In genomic region chr19:11446652-11447301, GRCh38 we compare ENCODE assay signal across 1 cellular context.
TF ChIP-seq lines count a peak whose summit lies in the region.

No MANE protein-coding gene starts in this region.

TF ChIP-seq in K562, 482 proteins besides CTCF, POLR2A, EP300 and RAD21 (continued from another document and continues in another):
- TF ChIP-seq ZBTB40 (IDR thresholded peaks at IDR 0.05): no peak
- no peak for TF ChIP-seq ZBTB40 (CRISPR knock-in tag; IDR thresholded peaks at IDR 0.05)
- no peak for TF ChIP-seq NFE2L1 (tag; IDR thresholded peaks at IDR 0.05; ENCODE audit: borderline replicate concordance, low read depth)
- no peak for TF ChIP-seq TRIM24 (IDR thresholded peaks at IDR 0.05)
- no peak for TF ChIP-seq ZNF197 (CRISPR knock-in tag; IDR thresholded peaks at IDR 0.05; ENCODE audit: low read depth)
- TF ChIP-seq SMC3 (conservative IDR thresholded peaks at IDR 0.05; ENCODE audit: insufficient read depth, low read depth, low read length): peak; percentile 88
- TF ChIP-seq, protein P1, sequence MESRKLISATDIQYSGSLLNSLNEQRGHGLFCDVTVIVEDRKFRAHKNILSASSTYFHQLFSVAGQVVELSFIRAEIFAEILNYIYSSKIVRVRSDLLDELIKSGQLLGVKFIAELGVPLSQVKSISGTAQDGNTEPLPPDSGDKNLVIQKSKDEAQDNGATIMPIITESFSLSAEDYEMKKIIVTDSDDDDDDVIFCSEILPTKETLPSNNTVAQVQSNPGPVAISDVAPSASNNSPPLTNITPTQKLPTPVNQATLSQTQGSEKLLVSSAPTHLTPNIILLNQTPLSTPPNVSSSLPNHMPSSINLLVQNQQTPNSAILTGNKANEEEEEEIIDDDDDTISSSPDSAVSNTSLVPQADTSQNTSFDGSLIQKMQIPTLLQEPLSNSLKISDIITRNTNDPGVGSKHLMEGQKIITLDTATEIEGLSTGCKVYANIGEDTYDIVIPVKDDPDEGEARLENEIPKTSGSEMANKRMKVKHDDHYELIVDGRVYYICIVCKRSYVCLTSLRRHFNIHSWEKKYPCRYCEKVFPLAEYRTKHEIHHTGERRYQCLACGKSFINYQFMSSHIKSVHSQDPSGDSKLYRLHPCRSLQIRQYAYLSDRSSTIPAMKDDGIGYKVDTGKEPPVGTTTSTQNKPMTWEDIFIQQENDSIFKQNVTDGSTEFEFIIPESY (CRISPR knock-in tag; IDR thresholded peaks at IDR 0.05): peak; percentile 72
- no peak for TF ChIP-seq SMARCC2 (IDR thresholded peaks at IDR 0.05; ENCODE audit: low read depth)
- no peak for TF ChIP-seq MTA3 (IDR thresholded peaks at IDR 0.05; ENCODE audit: borderline replicate concordance)
- TF ChIP-seq HOXB6 (CRISPR knock-in tag; IDR thresholded peaks at IDR 0.05; ENCODE audit: borderline replicate concordance): no peak
- TF ChIP-seq CREM (IDR thresholded peaks at IDR 0.05; ENCODE audit: low read depth): 0 out of 2 replicates have a peak, but pooled peaks have one; percentile 25
- no peak for TF ChIP-seq NR2F6 (CRISPR knock-in tag; IDR thresholded peaks at IDR 0.05)
- TF ChIP-seq MYNN (IDR thresholded peaks at IDR 0.05): no peak
- TF ChIP-seq MYNN (CRISPR knock-in tag; IDR thresholded peaks at IDR 0.05): no peak
- peak in 1 of 2 experiments; percentile 30; a peak in 1 of 4 replicates for TF ChIP-seq MLLT1 (IDR thresholded peaks at IDR 0.05)
- no peak for TF ChIP-seq NCOA2 (IDR thresholded peaks at IDR 0.05; ENCODE audit: partially characterized antibody in 2 of 2)
- TF ChIP-seq HNRNPLL (IDR thresholded peaks at IDR 0.05; ENCODE audit: low read depth, low read length, poor library complexity, severe bottlenecking): no peak
- TF ChIP-seq, protein P2, sequence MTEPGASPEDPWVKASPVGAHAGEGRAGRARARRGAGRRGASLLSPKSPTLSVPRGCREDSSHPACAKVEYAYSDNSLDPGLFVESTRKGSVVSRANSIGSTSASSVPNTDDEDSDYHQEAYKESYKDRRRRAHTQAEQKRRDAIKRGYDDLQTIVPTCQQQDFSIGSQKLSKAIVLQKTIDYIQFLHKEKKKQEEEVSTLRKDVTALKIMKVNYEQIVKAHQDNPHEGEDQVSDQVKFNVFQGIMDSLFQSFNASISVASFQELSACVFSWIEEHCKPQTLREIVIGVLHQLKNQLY (CRISPR knock-in tag; conservative IDR thresholded peaks at IDR 0.05): no peak
- TF ChIP-seq, protein P3, sequence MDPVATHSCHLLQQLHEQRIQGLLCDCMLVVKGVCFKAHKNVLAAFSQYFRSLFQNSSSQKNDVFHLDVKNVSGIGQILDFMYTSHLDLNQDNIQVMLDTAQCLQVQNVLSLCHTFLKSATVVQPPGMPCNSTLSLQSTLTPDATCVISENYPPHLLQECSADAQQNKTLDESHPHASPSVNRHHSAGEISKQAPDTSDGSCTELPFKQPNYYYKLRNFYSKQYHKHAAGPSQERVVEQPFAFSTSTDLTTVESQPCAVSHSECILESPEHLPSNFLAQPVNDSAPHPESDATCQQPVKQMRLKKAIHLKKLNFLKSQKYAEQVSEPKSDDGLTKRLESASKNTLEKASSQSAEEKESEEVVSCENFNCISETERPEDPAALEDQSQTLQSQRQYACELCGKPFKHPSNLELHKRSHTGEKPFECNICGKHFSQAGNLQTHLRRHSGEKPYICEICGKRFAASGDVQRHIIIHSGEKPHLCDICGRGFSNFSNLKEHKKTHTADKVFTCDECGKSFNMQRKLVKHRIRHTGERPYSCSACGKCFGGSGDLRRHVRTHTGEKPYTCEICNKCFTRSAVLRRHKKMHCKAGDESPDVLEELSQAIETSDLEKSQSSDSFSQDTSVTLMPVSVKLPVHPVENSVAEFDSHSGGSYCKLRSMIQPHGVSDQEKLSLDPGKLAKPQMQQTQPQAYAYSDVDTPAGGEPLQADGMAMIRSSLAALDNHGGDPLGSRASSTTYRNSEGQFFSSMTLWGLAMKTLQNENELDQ (CRISPR knock-in tag; IDR thresholded peaks at IDR 0.05; ENCODE audit: borderline replicate concordance): no peak
- TF ChIP-seq EZH2 (IDR thresholded peaks at IDR 0.05; ENCODE audit: borderline replicate concordance, low read depth, low read length): no peak
- no peak for TF ChIP-seq ZSCAN29 (IDR thresholded peaks at IDR 0.05)
- no peak for TF ChIP-seq PURB (CRISPR knock-in tag; IDR thresholded peaks at IDR 0.05; ENCODE audit: low read depth)
- peak; percentile 91 for TF ChIP-seq STAG1 (CRISPR knock-in tag; IDR thresholded peaks at IDR 0.05; ENCODE audit: borderline replicate concordance)
- TF ChIP-seq, protein P4, sequence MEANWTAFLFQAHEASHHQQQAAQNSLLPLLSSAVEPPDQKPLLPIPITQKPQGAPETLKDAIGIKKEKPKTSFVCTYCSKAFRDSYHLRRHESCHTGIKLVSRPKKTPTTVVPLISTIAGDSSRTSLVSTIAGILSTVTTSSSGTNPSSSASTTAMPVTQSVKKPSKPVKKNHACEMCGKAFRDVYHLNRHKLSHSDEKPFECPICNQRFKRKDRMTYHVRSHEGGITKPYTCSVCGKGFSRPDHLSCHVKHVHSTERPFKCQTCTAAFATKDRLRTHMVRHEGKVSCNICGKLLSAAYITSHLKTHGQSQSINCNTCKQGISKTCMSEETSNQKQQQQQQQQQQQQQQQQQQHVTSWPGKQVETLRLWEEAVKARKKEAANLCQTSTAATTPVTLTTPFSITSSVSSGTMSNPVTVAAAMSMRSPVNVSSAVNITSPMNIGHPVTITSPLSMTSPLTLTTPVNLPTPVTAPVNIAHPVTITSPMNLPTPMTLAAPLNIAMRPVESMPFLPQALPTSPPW (CRISPR knock-in tag; IDR thresholded peaks at IDR 0.05): no peak
- TF ChIP-seq MAZ (CRISPR knock-in tag; conservative IDR thresholded peaks at IDR 0.05 in 1 of 2, IDR thresholded peaks at IDR 0.05 in 1 of 2): peak; percentile 56 to 78
- TF ChIP-seq OTX1 (CRISPR knock-in tag; IDR thresholded peaks at IDR 0.05): no peak
- no peak for TF ChIP-seq ZC3H8 (IDR thresholded peaks at IDR 0.05)
- TF ChIP-seq PCBP1 (IDR thresholded peaks at IDR 0.05; ENCODE audit: low read depth, low read length, poor library complexity, severe bottlenecking): peak; percentile 24
- TF ChIP-seq, protein P5, sequence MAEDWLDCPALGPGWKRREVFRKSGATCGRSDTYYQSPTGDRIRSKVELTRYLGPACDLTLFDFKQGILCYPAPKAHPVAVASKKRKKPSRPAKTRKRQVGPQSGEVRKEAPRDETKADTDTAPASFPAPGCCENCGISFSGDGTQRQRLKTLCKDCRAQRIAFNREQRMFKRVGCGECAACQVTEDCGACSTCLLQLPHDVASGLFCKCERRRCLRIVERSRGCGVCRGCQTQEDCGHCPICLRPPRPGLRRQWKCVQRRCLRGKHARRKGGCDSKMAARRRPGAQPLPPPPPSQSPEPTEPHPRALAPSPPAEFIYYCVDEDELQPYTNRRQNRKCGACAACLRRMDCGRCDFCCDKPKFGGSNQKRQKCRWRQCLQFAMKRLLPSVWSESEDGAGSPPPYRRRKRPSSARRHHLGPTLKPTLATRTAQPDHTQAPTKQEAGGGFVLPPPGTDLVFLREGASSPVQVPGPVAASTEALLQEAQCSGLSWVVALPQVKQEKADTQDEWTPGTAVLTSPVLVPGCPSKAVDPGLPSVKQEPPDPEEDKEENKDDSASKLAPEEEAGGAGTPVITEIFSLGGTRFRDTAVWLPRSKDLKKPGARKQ (CRISPR knock-in tag; IDR thresholded peaks at IDR 0.05): no peak
- no peak for TF ChIP-seq MEF2A (IDR thresholded peaks at IDR 0.05; ENCODE audit: control insufficient read depth, low read depth, low read length)
- TF ChIP-seq NR1H2 (CRISPR knock-in tag; IDR thresholded peaks at IDR 0.05): no peak
- TF ChIP-seq NFIX (CRISPR knock-in tag; IDR thresholded peaks at IDR 0.05; ENCODE audit: low read depth): no peak
- no peak for TF ChIP-seq ZNF431 (CRISPR knock-in tag; IDR thresholded peaks at IDR 0.05)
- TF ChIP-seq PHF8 (IDR thresholded peaks at IDR 0.05; ENCODE audit: borderline replicate concordance, low read length): no peak
- TF ChIP-seq XRCC3 (IDR thresholded peaks at IDR 0.05): no peak
- TF ChIP-seq SMARCE1 (IDR thresholded peaks at IDR 0.05): no peak
- TF ChIP-seq, protein P6, sequence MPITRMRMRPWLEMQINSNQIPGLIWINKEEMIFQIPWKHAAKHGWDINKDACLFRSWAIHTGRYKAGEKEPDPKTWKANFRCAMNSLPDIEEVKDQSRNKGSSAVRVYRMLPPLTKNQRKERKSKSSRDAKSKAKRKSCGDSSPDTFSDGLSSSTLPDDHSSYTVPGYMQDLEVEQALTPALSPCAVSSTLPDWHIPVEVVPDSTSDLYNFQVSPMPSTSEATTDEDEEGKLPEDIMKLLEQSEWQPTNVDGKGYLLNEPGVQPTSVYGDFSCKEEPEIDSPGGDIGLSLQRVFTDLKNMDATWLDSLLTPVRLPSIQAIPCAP (CRISPR knock-in tag; IDR thresholded peaks at IDR 0.05; ENCODE audit: borderline replicate concordance): no peak
- TF ChIP-seq CSDE1 (IDR thresholded peaks at IDR 0.05): no peak
- no peak for TF ChIP-seq RBFOX2 (IDR thresholded peaks at IDR 0.05; ENCODE audit: low read depth, low read length)
- no peak for TF ChIP-seq ZNF584 (CRISPR knock-in tag; IDR thresholded peaks at IDR 0.05; ENCODE audit: low read depth)
- no peak for TF ChIP-seq ZNF146 (CRISPR knock-in tag; IDR thresholded peaks at IDR 0.05; ENCODE audit: unreplicated experiment)
- TF ChIP-seq DACH1 (IDR thresholded peaks at IDR 0.05; ENCODE audit: partially characterized antibody): no peak
- no peak for TF ChIP-seq ZNF212 (CRISPR knock-in tag; IDR thresholded peaks at IDR 0.05)
- no peak for TF ChIP-seq ZFP1 (CRISPR knock-in tag; IDR thresholded peaks at IDR 0.05)
